ENCODE assay signal across 1 cellular context in genomic region chr1:150364231-150365003, GRCh38.
A peak's percentile ranks its signal among the peaks of the same experiment; 100 is the strongest.
TF ChIP-seq lines count a peak whose summit lies in the region.

No MANE protein-coding gene starts in this region.

TF ChIP-seq in K562, 482 proteins besides CTCF, POLR2A, EP300 and RAD21 (continued from another document and continues in another):
- no peak for TF ChIP-seq RERE (CRISPR knock-in tag; IDR thresholded peaks at IDR 0.05; ENCODE audit: borderline replicate concordance)
- TF ChIP-seq ZNF12 (CRISPR knock-in tag; IDR thresholded peaks at IDR 0.05) = no peak
- peak; percentile 77 for TF ChIP-seq SUPT5H (IDR thresholded peaks at IDR 0.05)
- no peak for TF ChIP-seq DEAF1 (CRISPR knock-in tag; IDR thresholded peaks at IDR 0.05)
- no peak for TF ChIP-seq ZFP36 (IDR thresholded peaks at IDR 0.05; ENCODE audit: low read depth, low read length, partially characterized antibody)
- TF ChIP-seq POLR2G (IDR thresholded peaks at IDR 0.05; ENCODE audit: low read depth, low read length) = peak; percentile 95
- TF ChIP-seq HNRNPUL1 (IDR thresholded peaks at IDR 0.05; ENCODE audit: low read length) = no peak
- no peak for TF ChIP-seq TEAD4 (IDR thresholded peaks at IDR 0.05; ENCODE audit: low read length)
- TF ChIP-seq TEAD4 (CRISPR knock-in tag; IDR thresholded peaks at IDR 0.05; ENCODE audit: borderline replicate concordance) = no peak
- TF ChIP-seq TCF7 (IDR thresholded peaks at IDR 0.05; ENCODE audit: borderline replicate concordance) = 0 out of 2 replicates have a peak, but pooled peaks have one; percentile 16
- TF ChIP-seq KDM5B (IDR thresholded peaks at IDR 0.05; ENCODE audit: insufficient replicate concordance, low read depth, low read length) = peak; percentile 95
- peak in 1 of 2 experiments; percentile 25; a peak in 1 of 4 replicates for TF ChIP-seq MAZ (CRISPR knock-in tag; conservative IDR thresholded peaks at IDR 0.05 in 1 of 2, IDR thresholded peaks at IDR 0.05 in 1 of 2)
- no peak for TF ChIP-seq BRF1 (IDR thresholded peaks at IDR 0.05; ENCODE audit: borderline replicate concordance, extremely low read depth, insufficient read length)
- TF ChIP-seq SP2 (IDR thresholded peaks at IDR 0.05; ENCODE audit: extremely low read depth, low read depth, low read length, poor library complexity, severe bottlenecking) = no peak
- 0 out of 2 replicates have a peak, but pooled peaks have one; percentile 10 for TF ChIP-seq ELF4 (CRISPR knock-in tag; IDR thresholded peaks at IDR 0.05)
- TF ChIP-seq UBTF (IDR thresholded peaks at IDR 0.05; ENCODE audit: borderline replicate concordance in 1 of 2, low read depth in 2 of 2, low read length in 2 of 2) = peak; percentile 78 to 87; a peak in 2 of 4 replicates
- TF ChIP-seq PHF8 (IDR thresholded peaks at IDR 0.05; ENCODE audit: borderline replicate concordance, low read length) = peak; percentile 84
- TF ChIP-seq ZNF384 (IDR thresholded peaks at IDR 0.05; ENCODE audit: low read depth, low read length) = no peak
- no peak for TF ChIP-seq ZNF311 (CRISPR knock-in tag; IDR thresholded peaks at IDR 0.05)
- no peak for TF ChIP-seq HMG20B (CRISPR knock-in tag; IDR thresholded peaks at IDR 0.05)
- TF ChIP-seq, protein P1, sequence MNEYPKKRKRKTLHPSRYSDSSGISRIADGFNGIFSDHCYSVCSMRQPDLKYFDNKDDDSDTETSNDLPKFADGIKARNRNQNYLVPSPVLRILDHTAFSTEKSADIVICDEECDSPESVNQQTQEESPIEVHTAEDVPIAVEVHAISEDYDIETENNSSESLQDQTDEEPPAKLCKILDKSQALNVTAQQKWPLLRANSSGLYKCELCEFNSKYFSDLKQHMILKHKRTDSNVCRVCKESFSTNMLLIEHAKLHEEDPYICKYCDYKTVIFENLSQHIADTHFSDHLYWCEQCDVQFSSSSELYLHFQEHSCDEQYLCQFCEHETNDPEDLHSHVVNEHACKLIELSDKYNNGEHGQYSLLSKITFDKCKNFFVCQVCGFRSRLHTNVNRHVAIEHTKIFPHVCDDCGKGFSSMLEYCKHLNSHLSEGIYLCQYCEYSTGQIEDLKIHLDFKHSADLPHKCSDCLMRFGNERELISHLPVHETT (CRISPR knock-in tag; conservative IDR thresholded peaks at IDR 0.05 in 1 of 2, IDR thresholded peaks at IDR 0.05 in 1 of 2) = peak in 1 of 2 experiments; percentile 86; a peak in 2 of 4 replicates
- TF ChIP-seq HEY1 (CRISPR knock-in tag; IDR thresholded peaks at IDR 0.05; ENCODE audit: borderline replicate concordance) = no peak
- peak; percentile 45; the same call in 1 of the 2 replicates for TF ChIP-seq ZEB2 (IDR thresholded peaks at IDR 0.05)
- TF ChIP-seq MNT (conservative IDR thresholded peaks at IDR 0.05) = peak; percentile 62 to 74; a peak in 3 of 4 replicates
- TF ChIP-seq E2F6 (IDR thresholded peaks at IDR 0.05; ENCODE audit: borderline replicate concordance in 1 of 2, extremely low read depth in 1 of 2, insufficient read depth in 1 of 2, insufficient read length in 1 of 2, low read depth in 1 of 2, low read length in 1 of 2, poor library complexity in 1 of 2, severe bottlenecking in 1 of 2) = peak in 1 of 2 experiments; percentile 73
- no peak for TF ChIP-seq FOXA1 (IDR thresholded peaks at IDR 0.05; ENCODE audit: borderline replicate concordance)
- peak; percentile 84 for TF ChIP-seq BRD4 (IDR thresholded peaks at IDR 0.05)
- TF ChIP-seq NFE2 (IDR thresholded peaks at IDR 0.05; ENCODE audit: low read depth) = 0 out of 2 replicates have a peak, but pooled peaks have one; percentile 22
- peak; percentile 47 for TF ChIP-seq HMGN3 (IDR thresholded peaks at IDR 0.05; ENCODE audit: borderline replicate concordance, extremely low read depth, insufficient read length, low read depth, low read length)
- TF ChIP-seq RBM22 (IDR thresholded peaks at IDR 0.05; ENCODE audit: low read depth, low read length, poor library complexity, severe bottlenecking) = peak; percentile 76
- TF ChIP-seq, protein P2, sequence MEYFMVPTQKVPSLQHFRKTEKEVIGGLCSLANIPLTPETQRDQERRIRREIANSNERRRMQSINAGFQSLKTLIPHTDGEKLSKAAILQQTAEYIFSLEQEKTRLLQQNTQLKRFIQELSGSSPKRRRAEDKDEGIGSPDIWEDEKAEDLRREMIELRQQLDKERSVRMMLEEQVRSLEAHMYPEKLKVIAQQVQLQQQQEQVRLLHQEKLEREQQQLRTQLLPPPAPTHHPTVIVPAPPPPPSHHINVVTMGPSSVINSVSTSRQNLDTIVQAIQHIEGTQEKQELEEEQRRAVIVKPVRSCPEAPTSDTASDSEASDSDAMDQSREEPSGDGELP (CRISPR knock-in tag; IDR thresholded peaks at IDR 0.05; ENCODE audit: borderline replicate concordance) = peak; percentile 69
- peak; percentile 61; the same call in 1 of the 2 replicates for TF ChIP-seq EP400 (IDR thresholded peaks at IDR 0.05)
- TF ChIP-seq NR2C1 (IDR thresholded peaks at IDR 0.05) = no peak
- TF ChIP-seq NR2C1 (tag; IDR thresholded peaks at IDR 0.05) = 0 out of 2 replicates have a peak, but pooled peaks have one; percentile 21
- no peak for TF ChIP-seq PRDM10 (IDR thresholded peaks at IDR 0.05; ENCODE audit: partially characterized antibody)
- TF ChIP-seq TFE3 (CRISPR knock-in tag; IDR thresholded peaks at IDR 0.05) = no peak
- TF ChIP-seq IRF2 (CRISPR knock-in tag; IDR thresholded peaks at IDR 0.05) = no peak
- peak; percentile 81; the same call in 1 of the 2 replicates for TF ChIP-seq ZNF766 (CRISPR knock-in tag; conservative IDR thresholded peaks at IDR 0.05)
- TF ChIP-seq MTA1 (IDR thresholded peaks at IDR 0.05; ENCODE audit: borderline replicate concordance) = no peak
- no peak for TF ChIP-seq ZNF253 (CRISPR knock-in tag; conservative IDR thresholded peaks at IDR 0.05)
- TF ChIP-seq ARHGAP35 (IDR thresholded peaks at IDR 0.05; ENCODE audit: partially characterized antibody) = no peak
- peak; percentile 94 for TF ChIP-seq HNRNPLL (IDR thresholded peaks at IDR 0.05; ENCODE audit: low read depth, low read length, poor library complexity, severe bottlenecking)
